In the genomic region with DNA sequence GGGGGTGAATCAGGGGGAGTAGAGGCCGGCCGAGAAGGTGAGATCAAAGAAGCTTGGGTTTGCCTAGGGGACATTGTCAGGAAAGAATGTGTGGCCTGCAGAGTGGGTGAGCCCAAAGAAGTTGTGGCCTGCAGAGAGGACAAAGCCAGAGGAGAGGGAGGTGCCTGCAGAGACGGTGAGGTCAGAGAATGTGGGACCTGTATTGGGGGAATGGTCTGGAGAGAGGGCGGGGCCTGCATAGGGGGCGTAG, we compare ENCODE assay signal across 9 cellular contexts. TPM values are rescaled to one million over a fixed set of nuclear protein-coding genes. Genes with fewer than 3 reads are reported as not detected.
A peak's percentile ranks its signal among the peaks of the same experiment; 100 is the strongest.
DNase-seq lines count a peak whose midpoint lies in the region; ATAC-seq lines count a peak whose summit lies in the region.
"Had no signal": no experiment of that assay in that cellular context is flagged by ENCODE, and none has a peak within 500 bp of the region (broad histone marks: within the 10 kb centered on the region; RNA-seq: fewer than 3 reads in every experiment).

No MANE protein-coding gene starts in this region.

- ATAC-seq in left colon (peak; percentile 24), aorta (ENCODE audit: low FRiP score) (peak; percentile 13), GM19467 (IDR thresholded peaks at IDR 0.05; ENCODE audit: unreplicated experiment) (no peak)

- peak overlapping the region; percentile 64 for H3K4me3 Mint-ChIP-seq in activated T-helper 1 cell treated with anti-CD3 and anti-CD28 coated beads, Interleukin-12 subunit alpha, Interleukin-12 subunit beta, Interleukin-2, Interleukin-4 antibody, amounts not matched to agents 30 ng/mL and 10 ng/mL and 1 ng/mL, durations not matched to agents 14 hours and 24 hours and 36 hours

- peak; percentile 25 to 29 for DNase-seq in stimulated activated CD8-positive, alpha-beta memory T cell treated with anti-CD3 and anti-CD28 coated beads, Interleukin-7, amount 100 ng/mL, for 48 hours (ENCODE audit: extremely low read depth in 1 of 2, low read depth in 1 of 2)
- no peak for DNase-seq in stimulated activated CD8-positive, alpha-beta memory T cell treated with anti-CD3 and anti-CD28 coated beads, Interleukin-4, amount 100 ng/mL, for 48 hours
- DNase-seq in activated T-helper 1 cell treated with anti-CD3 and anti-CD28 coated beads, Interleukin-12 subunit alpha, Interleukin-12 subunit beta, Interleukin-2, Interleukin-4 antibody, amounts not matched to agents 30 ng/mL and 10 ng/mL and 1 ng/mL, durations not matched to agents 14 hours and 24 hours and 36 hours (ENCODE audit: low spot score), result no peak
- DNase-seq in left colon, result no peak
- DNase-seq in aorta, result no peak
- DNase-seq in NCI-H187 treated with DMSO at 0.1 percent for 48 hours (lab: John Stamatoyannopoulos, UW), result no peak
- no peak for DNase-seq in NCI-H82 (lab: John Stamatoyannopoulos, UW)
- DNase-seq: DMS79 treated with DMSO at 0.1 percent for 48 hours had no signal

- peak overlapping the region; percentile 53 for H3K27ac Mint-ChIP-seq in activated T-helper 1 cell treated with anti-CD3 and anti-CD28 coated beads, Interleukin-12 subunit alpha, Interleukin-12 subunit beta, Interleukin-2, Interleukin-4 antibody, amounts not matched to agents 30 ng/mL and 10 ng/mL and 1 ng/mL, durations not matched to agents 14 hours and 24 hours and 36 hours

- no peaks in the 10 kb centered on the region for H3K4me1 ChIP-seq in aorta (ENCODE audit: control insufficient read depth in 1 of 2, insufficient read depth in 2 of 2, low read length in 2 of 2)

- H3K9me3 Mint-ChIP-seq in activated T-helper 1 cell treated with anti-CD3 and anti-CD28 coated beads, Interleukin-12 subunit alpha, Interleukin-12 subunit beta, Interleukin-2, Interleukin-4 antibody, amounts not matched to agents 30 ng/mL and 10 ng/mL and 1 ng/mL, durations not matched to agents 14 hours and 24 hours and 36 hours, result no peaks in the 10 kb centered on the region

- H3K9me3 ChIP-seq in aorta (ENCODE audit: control insufficient read depth, low read length), result no peaks in the 10 kb centered on the region

- H3K4me3 ChIP-seq in aorta (ENCODE audit: low read length in 2 of 2), result no peak overlapping the region

- H3K4me1 Mint-ChIP-seq in activated T-helper 1 cell treated with anti-CD3 and anti-CD28 coated beads, Interleukin-12 subunit alpha, Interleukin-12 subunit beta, Interleukin-2, Interleukin-4 antibody, amounts not matched to agents 30 ng/mL and 10 ng/mL and 1 ng/mL, durations not matched to agents 14 hours and 24 hours and 36 hours (ENCODE audit: low read depth), result peaks cover 14% of the 10 kb centered on the region

- H3K36me3 ChIP-seq in aorta (ENCODE audit: control insufficient read depth in 1 of 2, insufficient read depth in 2 of 2, low read length in 1 of 2), result no peaks in the 10 kb centered on the region

- H3K27me3 Mint-ChIP-seq in activated T-helper 1 cell treated with anti-CD3 and anti-CD28 coated beads, Interleukin-12 subunit alpha, Interleukin-12 subunit beta, Interleukin-2, Interleukin-4 antibody, amounts not matched to agents 30 ng/mL and 10 ng/mL and 1 ng/mL, durations not matched to agents 14 hours and 24 hours and 36 hours (ENCODE audit: insufficient read depth), result peaks cover 44% of the 10 kb centered on the region

- H3K27ac ChIP-seq in aorta (ENCODE audit: low read depth in 1 of 2, low read length in 2 of 2), result no peak overlapping the region

- H3K27me3 ChIP-seq in aorta (ENCODE audit: control insufficient read depth in 1 of 2, insufficient read depth in 2 of 2, low read length in 1 of 2), result peaks cover 0 to 1% of the 10 kb centered on the region in 2 donors

- H3K36me3 Mint-ChIP-seq in activated T-helper 1 cell treated with anti-CD3 and anti-CD28 coated beads, Interleukin-12 subunit alpha, Interleukin-12 subunit beta, Interleukin-2, Interleukin-4 antibody, amounts not matched to agents 30 ng/mL and 10 ng/mL and 1 ng/mL, durations not matched to agents 14 hours and 24 hours and 36 hours (ENCODE audit: low read depth), result no peaks in the 10 kb centered on the region

- WGBS in aorta, 2 donors, result 42 to 47% methylated on average over 5 of the region's 5 CpGs

- intact Hi-C loops in activated T-helper 1 cell treated with anti-CD3 and anti-CD28 coated beads, Interleukin-12 subunit alpha, Interleukin-12 subunit beta, Interleukin-2, Interleukin-4 antibody, amounts not matched to agents 30 ng/mL and 10 ng/mL and 1 ng/mL, durations not matched to agents 14 hours and 24 hours and 36 hours (cut with micrococcal nuclease), result loop anchor here (2.0 kb wide), 2 partner anchors 72 to 674 kb away; a partner anchor contains a TSS
- intact Hi-C loops in left colon (cut with DNase I, micrococcal nuclease), result no loop called here
- intact Hi-C loops in aorta (cut with DNase I), result no loop called here

RNA-seq across cellular contexts. Expression of a gene that starts 3.0 kb away (rescaled TPM):
- 0.05 and 0.17 TPM in 2 replicates for total RNA-seq in activated T-helper 1 cell treated with anti-CD3 and anti-CD28 coated beads, Interleukin-12 subunit alpha, Interleukin-12 subunit beta, Interleukin-2, Interleukin-4 antibody, amounts not matched to agents 30 ng/mL and 10 ng/mL and 1 ng/mL, durations not matched to agents 14 hours and 24 hours and 36 hours
- under 1 TPM; 0.22 to 0.46 TPM for total RNA-seq in left colon
- under 1 TPM in 1 of 2 donors, not detected in 1; 0.09 TPM for total RNA-seq in aorta
- under 1 TPM in 1 of 2 donors, not detected in 1; 0.13 TPM for polyA plus RNA-seq in aorta

RNA-seq across cellular contexts. Expression of a gene that starts 17.1 kb away (rescaled TPM):
- not detected in 2 replicates for total RNA-seq in activated T-helper 1 cell treated with anti-CD3 and anti-CD28 coated beads, Interleukin-12 subunit alpha, Interleukin-12 subunit beta, Interleukin-2, Interleukin-4 antibody, amounts not matched to agents 30 ng/mL and 10 ng/mL and 1 ng/mL, durations not matched to agents 14 hours and 24 hours and 36 hours
- total RNA-seq in left colon (1 to 10 TPM; 2.7 to 3.1 TPM), aorta (under 1 TPM in 1 of 2 donors, not detected in 1; 0.60 TPM)
- polyA plus RNA-seq in aorta, result not detected

RNA-seq across cellular contexts. Expression of a gene that starts 32.5 kb away (rescaled TPM):
- total RNA-seq in activated T-helper 1 cell treated with anti-CD3 and anti-CD28 coated beads, Interleukin-12 subunit alpha, Interleukin-12 subunit beta, Interleukin-2, Interleukin-4 antibody, amounts not matched to agents 30 ng/mL and 10 ng/mL and 1 ng/mL, durations not matched to agents 14 hours and 24 hours and 36 hours, result 47.6 and 51.9 TPM in 2 replicates
- 10 to 100 TPM; 27.0 to 29.2 TPM for total RNA-seq in left colon
- total RNA-seq in aorta, result 10 to 100 TPM; 26.6 to 34.3 TPM
- polyA plus RNA-seq in aorta, result 10 to 100 TPM; 14.7 to 23.3 TPM

RNA-seq across cellular contexts. Expression of a gene that starts 41.2 kb away (rescaled TPM):
- 4.4 TPM in 2 replicates for total RNA-seq in activated T-helper 1 cell treated with anti-CD3 and anti-CD28 coated beads, Interleukin-12 subunit alpha, Interleukin-12 subunit beta, Interleukin-2, Interleukin-4 antibody, amounts not matched to agents 30 ng/mL and 10 ng/mL and 1 ng/mL, durations not matched to agents 14 hours and 24 hours and 36 hours
- 10 to 100 TPM; 10.5 to 13.1 TPM for total RNA-seq in left colon
- total RNA-seq in aorta, result 10 to 100 TPM; 13.0 to 13.4 TPM
- 10 to 100 TPM in 1 of 2 donors, 1 to 10 TPM in 1; 4.3 to 11.9 TPM for polyA plus RNA-seq in aorta

RNA-seq across cellular contexts. Expression of a gene that starts 43.4 kb away (rescaled TPM):
- total RNA-seq in activated T-helper 1 cell treated with anti-CD3 and anti-CD28 coated beads, Interleukin-12 subunit alpha, Interleukin-12 subunit beta, Interleukin-2, Interleukin-4 antibody, amounts not matched to agents 30 ng/mL and 10 ng/mL and 1 ng/mL, durations not matched to agents 14 hours and 24 hours and 36 hours, result 6.9 and 7.5 TPM in 2 replicates
- total RNA-seq in left colon (under 1 TPM in 1 of 2 donors, not detected in 1; 0.53 TPM), aorta (under 1 TPM in 1 of 2 donors, not detected in 1; 0.84 TPM)
- 1 to 10 TPM in 1 of 2 donors, not detected in 1; 1.5 TPM for polyA plus RNA-seq in aorta

Comparison
In these comparisons a context has a peak if more than half of its experiments do, and no peak if none do; other contexts are left out.
1. DNase-seq: peak in stimulated activated CD8-positive, alpha-beta memory T cell treated with anti-CD3 and anti-CD28 coated beads, Interleukin-7, amount 100 ng/mL, for 48 hours (2 of 2); none in stimulated activated CD8-positive, alpha-beta memory T cell treated with anti-CD3 and anti-CD28 coated beads, Interleukin-4, amount 100 ng/mL, for 48 hours (single experiment), activated T-helper 1 cell treated with anti-CD3 and anti-CD28 coated beads, Interleukin-12 subunit alpha, Interleukin-12 subunit beta, Interleukin-2, Interleukin-4 antibody, amounts not matched to agents 30 ng/mL and 10 ng/mL and 1 ng/mL, durations not matched to agents 14 hours and 24 hours and 36 hours (single experiment), left colon (0 of 2), aorta (0 of 2), NCI-H187 treated with DMSO at 0.1 percent for 48 hours (single experiment) and NCI-H82 (single experiment).